7 cellular contexts compared by ENCODE assay signal in genomic region chr16:46972429-46972970, GRCh38. TPM values are rescaled to one million over a fixed set of nuclear protein-coding genes. Genes with fewer than 3 reads are reported as not detected.
DNase-seq lines count a peak whose midpoint lies in the region; ATAC-seq and TF ChIP-seq lines count a peak whose summit lies in the region.

No MANE protein-coding gene starts in this region.

- peaks cover 44% of the 10 kb centered on the region for H3F3A ChIP-seq in PC-9 (ENCODE audit: insufficient read depth, low read depth)

- H3K27ac ChIP-seq in PC-9 = peak overlapping the region; percentile 85
- H3K27ac ChIP-seq in uterus = peak overlapping the region; percentile 91 to 97

- no peaks in the 10 kb centered on the region for H3K27me3 Mint-ChIP-seq in HFFc6 (ENCODE audit: insufficient read depth)
- no peaks in the 10 kb centered on the region for H3K27me3 Mint-ChIP-seq in memory B cell

- H3K4me1 Mint-ChIP-seq in HFFc6 (ENCODE audit: low read depth) (peaks cover 29% of the 10 kb centered on the region), memory B cell (peaks cover 30% of the 10 kb centered on the region)

- TF ChIP-seq CTCF in HFFc6 (IDR thresholded peaks at IDR 0.05) (no peak), PC-9 (conservative IDR thresholded peaks at IDR 0.05) (no peak), choroid plexus epithelial cell (conservative IDR thresholded peaks at IDR 0.05; ENCODE audit: low read depth, low read length) (no peak), uterus (IDR thresholded peaks at IDR 0.05) (no peak)

- BruUV-seq in PC-9 (replicated peaks; lab: Mats Ljungman, UMichigan) = TSS peak; percentile 46

- H3K4me3 Mint-ChIP-seq in HFFc6 (peak overlapping the region; percentile 95), memory B cell (peak overlapping the region; percentile 92)

- H3K4me1 ChIP-seq in ES-I3 (ENCODE audit: insufficient read depth, low read length) (peaks cover 9% of the 10 kb centered on the region), PC-9 (replicated peaks; ENCODE audit: insufficient read depth) (peaks cover 41% of the 10 kb centered on the region), uterus (peaks cover 0 to 14% of the 10 kb centered on the region in 2 donors)

- peak overlapping the region; percentile 92 for H3K27ac Mint-ChIP-seq in HFFc6
- H3K27ac Mint-ChIP-seq in memory B cell = peak overlapping the region; percentile 98

- H3K9me2 ChIP-seq in PC-9 (ENCODE audit: insufficient read depth) = no peaks in the 10 kb centered on the region

- CTCF ChIA-PET in PC-9 (lab: Charles Lee) = interaction anchor here (0.5 kb wide), 1 partner anchor 138 kb away, joined by 3 read pairs; no protein-coding TSS in a partner anchor

- H4K20me1 ChIP-seq in PC-9 (ENCODE audit: insufficient read depth) = peaks cover 50% of the 10 kb centered on the region

- no peaks in the 10 kb centered on the region for H3K27me3 ChIP-seq in PC-9 (ENCODE audit: insufficient read depth, low read depth)
- H3K27me3 ChIP-seq in uterus = no peaks in the 10 kb centered on the region

- ATAC-seq in memory B cell (ENCODE audit: low read depth) = peak; percentile 5
- no peak for ATAC-seq in HG02884 (IDR thresholded peaks at IDR 0.05; ENCODE audit: unreplicated experiment)

- peak overlapping the region; percentile 62 for H3K9ac ChIP-seq in ES-I3 (ENCODE audit: low read depth, low read length)

- DNase-seq in HFFc6 (peak; percentile 15), PC-9 (peak in 1 of 2 experiments; percentile 48), choroid plexus epithelial cell (ENCODE audit: low read depth) (peak; percentile 48), memory B cell (ENCODE audit: low spot score in 2 of 2) (peak in 1 of 2 donors; percentile 3), uterus (no peak)

- TF ChIP-seq POLR2A in uterus (IDR thresholded peaks at IDR 0.05) = no peak

- H3K9me3 Mint-ChIP-seq in HFFc6 (no peaks in the 10 kb centered on the region), memory B cell (no peaks in the 10 kb centered on the region)

- peak overlapping the region; percentile 90 for H2AFZ ChIP-seq in PC-9

- H3K79me2 ChIP-seq in PC-9 (ENCODE audit: low read depth) = peaks cover 72% of the 10 kb centered on the region

- H3K36me3 Mint-ChIP-seq in HFFc6 (ENCODE audit: low read depth) (peaks cover 24% of the 10 kb centered on the region), memory B cell (peaks cover 8% of the 10 kb centered on the region)

- intact Hi-C loops in PC-9 (cut with micrococcal nuclease; ENCODE audit: unreplicated experiment) (loop anchor here (10.0 kb wide), 1 partner anchor 1272 kb away; the partner anchor contains the start of genes ABCC11 and LONP2), uterus (cut with DNase I; ENCODE audit: low total_unique reads) (no loop called here)

- H3K4me3 ChIP-seq in PC-9 = peak overlapping the region; percentile 91
- peak overlapping the region; percentile 93 for H3K4me3 ChIP-seq in choroid plexus epithelial cell (ENCODE audit: low read depth, low read length)
- H3K4me3 ChIP-seq in uterus = peak overlapping the region; percentile 58 to 92

- H3K36me3 ChIP-seq in ES-I3 (ENCODE audit: insufficient read depth, low read length) (peaks cover 25% of the 10 kb centered on the region), PC-9 (ENCODE audit: low read depth) (peaks cover 38% of the 10 kb centered on the region), uterus (no peaks in the 10 kb centered on the region)

- H3K4me2 ChIP-seq in PC-9 = peak overlapping the region; percentile 99

- POLR2A ChIA-PET in PC-9 (lab: Charles Lee; ENCODE audit: unreplicated experiment) = interaction anchor here (0.5 to 0.9 kb wide), 2 partner anchors 9 to 88 kb away, joined by 3 to 16 read pairs; partner anchors contain the start of gene GPT2

- H3K9me3 ChIP-seq in ES-I3 (ENCODE audit: control insufficient read depth, insufficient read depth, low read length) (no peaks in the 10 kb centered on the region), PC-9 (ENCODE audit: insufficient read depth, low read depth) (no peaks in the 10 kb centered on the region), uterus (no peaks in the 10 kb centered on the region)

RNA-seq across cellular contexts. Expression of gene DNAJA2, which starts 1.0 kb away (rescaled TPM):
- 10 to 100 TPM; 64.2 to 80.3 (median 72.5) TPM for total RNA-seq in HFFc6 (2021; fragmentation: NEBNext Ultra II Directional; extraction: Animal tissue kit (Norgen Biotek cat#: 25700))
- total RNA-seq in PC-9 (2021) (78.9 and 89.8 TPM in 2 replicates), uterus (10 to 100 TPM; 25.3 to 79.4 (median 40.1) TPM)

Comparison
In these comparisons a context has a peak if more than half of its experiments do, and no peak if none do; other contexts are left out.
1. DNase-seq: peak in HFFc6 (single experiment) and choroid plexus epithelial cell (single experiment); none in uterus (0 of 2).
2. Peak in every context shown above with its lines, with median percentiles within 50 percentile points of each other: H3K4me3 ChIP-seq.